In the genomic region with DNA sequence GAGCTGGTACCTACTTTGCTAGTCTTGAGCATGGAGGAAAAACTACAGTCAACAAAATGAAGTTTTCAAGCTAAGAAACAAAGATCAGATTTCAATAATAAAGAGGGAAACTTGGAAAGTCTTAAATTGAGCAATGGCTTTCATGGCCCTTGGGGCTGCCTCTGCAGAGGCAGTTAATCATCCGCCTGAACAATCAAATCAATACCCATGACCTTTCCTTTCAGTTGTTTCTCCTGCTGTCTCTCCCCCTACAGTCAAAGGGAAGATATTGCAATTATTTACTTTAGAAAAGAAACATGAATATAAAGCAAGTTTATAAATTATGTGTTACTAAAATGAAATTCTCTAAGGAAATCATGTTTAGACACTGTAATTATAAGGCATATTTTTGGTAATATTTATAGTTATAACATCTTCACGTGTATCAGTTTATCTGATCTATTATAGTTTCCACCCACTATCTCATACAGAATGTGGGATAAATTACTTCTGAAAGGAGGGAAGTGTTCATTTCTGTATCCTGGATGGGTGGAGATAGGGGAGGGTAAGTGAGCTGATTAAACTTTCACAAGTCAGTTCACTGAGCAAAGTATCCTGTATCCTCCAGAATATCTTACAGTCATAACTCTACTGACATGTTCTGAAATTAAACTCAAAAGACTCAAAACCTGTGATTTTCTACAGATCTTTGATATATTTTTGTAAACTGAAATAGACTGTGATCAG, we compare ENCODE assay signal across 9 cellular contexts.
DNase-seq lines count a peak whose midpoint lies in the region; ATAC-seq, FAIRE-seq and TF ChIP-seq lines count a peak whose summit lies in the region.
"Had no signal": no experiment of that assay in that cellular context is flagged by ENCODE, and none has a peak within 500 bp of the region (broad histone marks: within the 10 kb centered on the region; RNA-seq: fewer than 3 reads in every experiment).

No MANE protein-coding gene starts in this region.

- no peak for TF ChIP-seq POLR2A in prostate gland (IDR thresholded peaks at IDR 0.05)

- intact Hi-C loops in prostate gland (cut with DNase I) (no loop called here), sciatic nerve (cut with DNase I) (no loop called here)

- 66% methylated on average over 2 of the region's 2 CpGs for WGBS in prostate gland

- no peaks in the 10 kb centered on the region for H3K36me3 ChIP-seq in prostate gland

- peak; percentile 52 for DNase-seq in GM10248 (ENCODE audit: extremely low spot score)
- peak; percentile 3 for DNase-seq in NCI-H460 (ENCODE audit: extremely low read depth, low read depth)
- DNase-seq in fibroblast of mammary gland (ENCODE audit: low read depth): peak; percentile 56
- no peak for DNase-seq in T-helper 9 cell
- no peak for DNase-seq in prostate gland (ENCODE audit: low spot score)
- DNase-seq in ecto neural progenitor cell (ENCODE audit: low spot score): no peak
- no peak for DNase-seq in sciatic nerve (ENCODE audit: low spot score)

- CTCF ChIA-PET in GM10248 (lab: Yijun Ruan, JAX): interaction anchor here (1.4 to 2.0 kb wide), 4 partner anchors 12 to 165 kb away, joined by 4 to 7 read pairs (median 5); no protein-coding TSS in a partner anchor

- H3K9me3 ChIP-seq in prostate gland: no peaks in the 10 kb centered on the region

- no peak for ATAC-seq in sciatic nerve

- FAIRE-seq in A204.1 (lab: Jason Lieb, UNC): peak; percentile 37

- H3K27me3 ChIP-seq in prostate gland (replicated peaks; ENCODE audit: insufficient read depth): no peaks in the 10 kb centered on the region

- no peak overlapping the region for H3K27ac ChIP-seq in prostate gland
- H3K27ac ChIP-seq: coronary artery had no signal

- H3K4me3 ChIP-seq in fibroblast of mammary gland (ENCODE audit: control insufficient read depth, low read depth, low read length): no peak overlapping the region
- no peak overlapping the region for H3K4me3 ChIP-seq in prostate gland
- H3K4me3 ChIP-seq: coronary artery had no signal

- POLR2A ChIA-PET in GM10248 (lab: Yijun Ruan, JAX): no interaction called here

- TF ChIP-seq CTCF in GM10248 (IDR thresholded peaks at IDR 0.05; ENCODE audit: control extremely low read depth, extremely low read depth, low read depth, missing control alignments): no peak
- peak; percentile 52 for TF ChIP-seq CTCF in fibroblast of mammary gland (conservative IDR thresholded peaks at IDR 0.05; ENCODE audit: control insufficient read depth, insufficient read depth, low read depth, low read length)
- no peak for TF ChIP-seq CTCF in prostate gland (IDR thresholded peaks at IDR 0.05)

- H3K4me1 ChIP-seq in prostate gland (replicated peaks): no peaks in the 10 kb centered on the region

Comparison
In these comparisons a context has a peak if more than half of its experiments do, and no peak if none do; other contexts are left out.
1. DNase-seq: peak in GM10248 (single experiment), NCI-H460 (single experiment) and fibroblast of mammary gland (single experiment); none in T-helper 9 cell (single experiment), prostate gland (single experiment), ecto neural progenitor cell (single experiment) and sciatic nerve (single experiment).